ENCODE assay signal across 7 cellular contexts in genomic region chr11:11155962-11156815, GRCh38.
DNase-seq lines count a peak whose midpoint lies in the region; ATAC-seq and TF ChIP-seq lines count a peak whose summit lies in the region.

No MANE protein-coding gene starts in this region.

- no peaks in the 10 kb centered on the region for H3K4me1 ChIP-seq in neutrophil (ENCODE audit: control insufficient read depth in 1 of 2, insufficient read depth in 1 of 2, low read depth in 1 of 2, low read length in 1 of 2)

- no peak overlapping the region for H3K4me3 Mint-ChIP-seq in brain

- H3K27me3 ChIP-seq in neutrophil: no peaks in the 10 kb centered on the region

- H3K36me3 ChIP-seq in neutrophil: no peaks in the 10 kb centered on the region

- peaks cover 3 to 12% (median 5%) of the 10 kb centered on the region in 5 experiments for H3K9me3 Mint-ChIP-seq in brain

- DNase-seq in T follicular helper cell (ENCODE audit: low read depth): peak; percentile 39
- no peak for DNase-seq in NCI-H748 treated with DMSO at 0.1 percent for 48 hours (lab: John Stamatoyannopoulos, UW)

- peaks cover 8% of the 10 kb centered on the region for H3K27me3 Mint-ChIP-seq in brain

- TF ChIP-seq CTCF in brain (conservative IDR thresholded peaks at IDR 0.05) (peak; percentile 14 to 59), neutrophil (IDR thresholded peaks at IDR 0.05) (peak; percentile 23)

- H3K4me3 ChIP-seq in neutrophil (ENCODE audit: low read depth in 1 of 2, low read length in 1 of 2): no peak overlapping the region

- no peaks in the 10 kb centered on the region for H3K9me3 ChIP-seq in neutrophil

- H3K36me3 Mint-ChIP-seq in brain: no peaks in the 10 kb centered on the region

- H3K27ac Mint-ChIP-seq in brain: no peak overlapping the region

- peak; percentile 69 for ATAC-seq in GM19025 (IDR thresholded peaks at IDR 0.05; ENCODE audit: low read depth, unreplicated experiment)
- no peak for ATAC-seq in GM21526 (IDR thresholded peaks at IDR 0.05; ENCODE audit: low FRiP score, unreplicated experiment)
- ATAC-seq in HG03457 (IDR thresholded peaks at IDR 0.05; ENCODE audit: unreplicated experiment): no peak

- H3K27ac ChIP-seq in neutrophil: no peak overlapping the region

- no peaks in the 10 kb centered on the region for H3K4me1 Mint-ChIP-seq in brain
